In genomic region chr19:14375582-14376291, GRCh38 we compare ENCODE assay signal across 8 cellular contexts. TPM values are rescaled to one million over a fixed set of nuclear protein-coding genes. Genes with fewer than 3 reads are reported as not detected.
DNase-seq lines count a peak whose midpoint lies in the region; ATAC-seq, FAIRE-seq and TF ChIP-seq lines count a peak whose summit lies in the region.

No MANE protein-coding gene starts in this region.

- no peak overlapping the region for H2BK20ac ChIP-seq in H1 (ENCODE audit: low read length)

- no peaks in the 10 kb centered on the region for H3K9me2 ChIP-seq in Loucy (replicated peaks; ENCODE audit: low read depth, low read length)

- peak; percentile 13 to 19 for ATAC-seq in naive thymus-derived CD8-positive, alpha-beta T cell
- no peak for ATAC-seq in GM21360 (IDR thresholded peaks at IDR 0.05; ENCODE audit: unreplicated experiment)
- no peak for ATAC-seq in HG03135 (IDR thresholded peaks at IDR 0.05; ENCODE audit: unreplicated experiment)

- no peaks in the 10 kb centered on the region for H3K79me1 ChIP-seq in H1 (ENCODE audit: low read depth, low read length)

- H4K8ac ChIP-seq in H1 (ENCODE audit: extremely low read depth, insufficient read depth, low read length): peak overlapping the region; percentile 6; the same call in 1 of the 2 replicates

- H2BK15ac ChIP-seq in H1 (ENCODE audit: low read length): no peak overlapping the region

- no peak overlapping the region for H4K5ac ChIP-seq in H1 (ENCODE audit: insufficient read length, low read depth, low read length)

- peak overlapping the region; percentile 27; the same call in 1 of the 2 replicates for H2BK12ac ChIP-seq in H1 (ENCODE audit: low read depth, low read length)

- H3K9ac ChIP-seq in BLaER1 treated with 17β-estradiol and CSF1 and Interleukin-3, amounts not matched to agents 10 nM and 100 nM: peak overlapping the region; percentile 56 to 78 (median 70)
- H3K9ac ChIP-seq in Loucy (ENCODE audit: low read depth, low read length, poor library complexity, severe bottlenecking): no peak overlapping the region
- no peak overlapping the region for H3K9ac ChIP-seq in H1 (replicated peaks in 1 of 4; ENCODE audit: extremely low read depth in 1 of 4, low read depth in 3 of 4, low read length in 3 of 4)

- 0 out of 2 replicates have a peak overlapping the region, but pooled peaks have one; percentile 14 for H2AFZ ChIP-seq in Loucy (ENCODE audit: low read length)
- H2AFZ ChIP-seq in H1 (ENCODE audit: low read length): no peak overlapping the region

- no peaks in the 10 kb centered on the region for H3K36me3 Mint-ChIP-seq in naive thymus-derived CD8-positive, alpha-beta T cell

- CTCF ChIA-PET in H1 (lab: Charles Lee; ENCODE audit: partially characterized antibody): interaction anchor here (0.6 to 1.2 kb wide), 6 partner anchors 14 to 1947 kb away, joined by 3 read pairs; no protein-coding TSS in a partner anchor

- peak overlapping the region; percentile 48 for H3K18ac ChIP-seq in H1 (ENCODE audit: extremely low read depth, low read length)

- 89% methylated on average over 13 of the region's 17 CpGs; no CpG with 5 or more reads in 1 of the 2 experiments for WGBS in H1 (ENCODE audit: extremely low coverage in 1 of 2, insufficient coverage in 1 of 2, insufficient read length in 1 of 2, insufficient replicate concordance in 2 of 2, low coverage in 1 of 2, low lambda C conversion rate in 2 of 2, missing lambda C conversion rate in 1 of 2), 2 experiments

- TF ChIP-seq POLR2A in H1 (IDR thresholded peaks at IDR 0.05; ENCODE audit: control extremely low read depth in 1 of 2, low read depth in 2 of 2, low read length in 2 of 2): no peak

- no peak overlapping the region for H3K23ac ChIP-seq in H1 (ENCODE audit: insufficient read length)

- H2BK5ac ChIP-seq in H1 (ENCODE audit: low read depth, low read length): no peak overlapping the region

- peak overlapping the region; percentile 40 to 91 (median 72) for H3K4me3 Mint-ChIP-seq in naive thymus-derived CD8-positive, alpha-beta T cell

- no peaks in the 10 kb centered on the region for H3K27me3 Mint-ChIP-seq in naive thymus-derived CD8-positive, alpha-beta T cell

- H4K91ac ChIP-seq in H1 (replicated peaks; ENCODE audit: insufficient read length, low read length): no peak overlapping the region

- no peaks in the 10 kb centered on the region for H3K9me3 Mint-ChIP-seq in naive thymus-derived CD8-positive, alpha-beta T cell

- peak overlapping the region; percentile 65 to 92 (median 76); a peak in 21 of 22 replicates for H3K27ac ChIP-seq in BLaER1 treated with 17β-estradiol and CSF1 and Interleukin-3, amounts not matched to agents 10 nM and 100 nM
- H3K27ac ChIP-seq in H1 (ENCODE audit: low read depth, low read length): no peak overlapping the region

- TF ChIP-seq EP300 in H1 (IDR thresholded peaks at IDR 0.05; ENCODE audit: borderline replicate concordance in 1 of 2, low read depth in 2 of 2, low read length in 2 of 2): no peak

- no peaks in the 10 kb centered on the region for H3K9me3 ChIP-seq in BLaER1 treated with 17β-estradiol and CSF1 and Interleukin-3, amounts not matched to agents 10 nM and 100 nM (replicated peaks in 1 of 11)
- H3K9me3 ChIP-seq in Loucy (ENCODE audit: insufficient read depth, low read depth, low read length) (no peaks in the 10 kb centered on the region), H1 (ENCODE audit: insufficient read depth in 2 of 2, low read depth in 1 of 2, low read length in 1 of 2) (no peaks in the 10 kb centered on the region)

- no peaks in the 10 kb centered on the region for H3K36me3 ChIP-seq in BLaER1 treated with 17β-estradiol and CSF1 and Interleukin-3, amounts not matched to agents 10 nM and 100 nM
- no peaks in the 10 kb centered on the region for H3K36me3 ChIP-seq in Loucy (ENCODE audit: insufficient read depth, low read length)
- H3K36me3 ChIP-seq in H1 (ENCODE audit: control insufficient read depth in 2 of 4, insufficient read depth in 4 of 4, low read length in 3 of 4): no peaks in the 10 kb centered on the region

- FAIRE-seq in H1 (lab: Jason Lieb, UNC): no peak

- H3K23me2 ChIP-seq in H1 (ENCODE audit: low read depth, low read length): no peaks in the 10 kb centered on the region

- peaks cover 20 to 78% (median 63%) of the 10 kb centered on the region in 4 donors for H3K4me1 Mint-ChIP-seq in naive thymus-derived CD8-positive, alpha-beta T cell

- H3K27me3 ChIP-seq in BLaER1 treated with 17β-estradiol and CSF1 and Interleukin-3, amounts not matched to agents 10 nM and 100 nM: no peaks in the 10 kb centered on the region
- H3K27me3 ChIP-seq in Loucy (ENCODE audit: insufficient read depth, low read length, poor library complexity, severe bottlenecking) (no peaks in the 10 kb centered on the region), H1 (replicated peaks in 1 of 4; ENCODE audit: control insufficient read depth in 3 of 4, extremely low read depth in 1 of 4, insufficient read depth in 3 of 4, low read length in 3 of 4) (no peaks in the 10 kb centered on the region)

- no peak overlapping the region for H2AK5ac ChIP-seq in H1 (ENCODE audit: low read depth, low read length)

- peak overlapping the region; percentile 97 to 100 (median 100) for H3K27ac Mint-ChIP-seq in naive thymus-derived CD8-positive, alpha-beta T cell

- POLR2A ChIA-PET in H1 (lab: Charles Lee; ENCODE audit: partially characterized antibody): interaction anchor here (0.7 to 0.8 kb wide), 2 partner anchors 12 to 14 kb away, joined by 3 read pairs; no protein-coding TSS in a partner anchor
- POLR2A ChIA-PET in naive thymus-derived CD8-positive, alpha-beta T cell (lab: Charles Lee): interaction anchor here (0.5 to 13.5 kb wide), 10 partner anchors 9 to 406 kb away, joined by 3 to 360 read pairs (median 4); no protein-coding TSS in a partner anchor

- no peak for TF ChIP-seq RAD21 in H1 (IDR thresholded peaks at IDR 0.05 in 1 of 2, conservative IDR thresholded peaks at IDR 0.05 in 1 of 2; ENCODE audit: low read depth in 2 of 2, low read length in 2 of 2)

- H3K56ac ChIP-seq in H1 (replicated peaks; ENCODE audit: insufficient read length, low read depth, low read length): no peak overlapping the region

- no peak for DNase-seq in H1 (ENCODE audit: low read depth in 1 of 2, low spot score in 2 of 2)
- peak in 1 of 10 donors; percentile 33 for DNase-seq in naive thymus-derived CD8-positive, alpha-beta T cell
- no peak for DNase-seq in cerebellar nuclear complex (lab: John Stamatoyannopoulos, UW)
- no peak for DNase-seq in amniotic stem cell (lab: John Stamatoyannopoulos, UW)

- H3K4me2 ChIP-seq in BLaER1 treated with 17β-estradiol and CSF1 and Interleukin-3, amounts not matched to agents 10 nM and 100 nM: peak overlapping the region; percentile 77 to 95 (median 91)
- H3K4me2 ChIP-seq in Loucy (ENCODE audit: low read depth, low read length, poor library complexity, severe bottlenecking): no peak overlapping the region
- H3K4me2 ChIP-seq in H1 (ENCODE audit: insufficient read depth in 1 of 2, low read depth in 2 of 2, low read length in 2 of 2): no peak overlapping the region

- peaks cover 78 to 90% (median 85%) of the 10 kb centered on the region in 10 experiments for H3K4me1 ChIP-seq in BLaER1 treated with 17β-estradiol and CSF1 and Interleukin-3, amounts not matched to agents 10 nM and 100 nM
- H3K4me1 ChIP-seq in Loucy (ENCODE audit: insufficient read depth, low read length, poor library complexity, severe bottlenecking) (peaks cover 12% of the 10 kb centered on the region), H1 (replicated peaks in 1 of 4; ENCODE audit: control insufficient read depth in 3 of 4, insufficient read depth in 4 of 4, low read length in 3 of 4) (peaks cover 0 to 12% (median 5%) of the 10 kb centered on the region in 4 experiments; a peak in 4 of 7 replicates)

- no peaks in the 10 kb centered on the region for H3F3A ChIP-seq in Loucy (ENCODE audit: low read depth)

- TF ChIP-seq CTCF in Loucy (conservative IDR thresholded peaks at IDR 0.05; ENCODE audit: low read length) (no peak), H1 (IDR thresholded peaks at IDR 0.05; ENCODE audit: control extremely low read depth in 1 of 3, insufficient read depth in 1 of 3, low read depth in 1 of 3, low read length in 3 of 3) (no peak)

- H2BK120ac ChIP-seq in H1 (replicated peaks; ENCODE audit: low read depth, low read length): no peak overlapping the region

- H4K20me1 ChIP-seq in BLaER1 treated with 17β-estradiol and CSF1 and Interleukin-3, amounts not matched to agents 10 nM and 100 nM: no peaks in the 10 kb centered on the region
- H4K20me1 ChIP-seq in Loucy (ENCODE audit: insufficient read depth, low read length, poor library complexity, severe bottlenecking) (no peaks in the 10 kb centered on the region), H1 (replicated peaks in 1 of 2; ENCODE audit: control insufficient read depth in 1 of 2, insufficient read depth in 2 of 2, low read length in 2 of 2) (no peaks in the 10 kb centered on the region)

- H3K4me3 ChIP-seq in BLaER1 treated with 17β-estradiol and CSF1 and Interleukin-3, amounts not matched to agents 10 nM and 100 nM: peak overlapping the region in 4 of 10 experiments; percentile 13 to 47 (median 32); a peak in 8 of 20 replicates
- H3K4me3 ChIP-seq in Loucy (ENCODE audit: low read length, poor library complexity, severe bottlenecking) (no peak overlapping the region), H1 (ENCODE audit: extremely low read depth in 1 of 4, insufficient read depth in 2 of 4, low read depth in 3 of 4, low read length in 4 of 4) (no peak overlapping the region)

- H3K14ac ChIP-seq in H1 (ENCODE audit: insufficient read length): no peak overlapping the region

- no peak overlapping the region for H3K4ac ChIP-seq in H1 (replicated peaks; ENCODE audit: insufficient read length, low read depth, low read length)

- no peaks in the 10 kb centered on the region; the same call in 1 of the 2 replicates for H3K79me2 ChIP-seq in Loucy (ENCODE audit: insufficient read depth, low read length)
- H3K79me2 ChIP-seq in H1 (ENCODE audit: control insufficient read depth in 1 of 2, insufficient read depth in 2 of 2, low read length in 2 of 2): no peaks in the 10 kb centered on the region

RNA-seq across cellular contexts. Expression of gene ADGRE5, which starts 5.5 kb away (rescaled TPM):
- 3.0 and 3.6 TPM in 2 replicates for total RNA-seq in H1 (2021; fragmentation: NEBNext Ultra II Directional; extraction: Animal tissue kit (Norgen Biotek cat#: 25700))
- polyA plus RNA-seq in H1 (2011; rRNA removed): 1.6 and 2.3 TPM in 2 replicates
- polyA plus RNA-seq in H1 (2011; cell fraction: cytosol; rRNA removed): 1.0 TPM
- polyA plus RNA-seq in H1 (2011; cell fraction: nucleus; rRNA removed): 3.0 TPM
- 1.3 to 2.2 TPM (median 1.8 TPM) in 4 replicates for polyA plus RNA-seq in H1 (2012, experiment 1 of 2)
- polyA plus RNA-seq in H1 (2012, experiment 2 of 2): 1.4 TPM
- 3.1 TPM for polyA plus RNA-seq in H1 (2013, experiment 1 of 2)
- 3.2 TPM for polyA plus RNA-seq in H1 (2013, experiment 2 of 2)
- polyA minus RNA-seq in H1 (2011; rRNA and poly(A)+ RNA removed): 2.7 and 3.4 TPM in 2 replicates
- polyA minus RNA-seq in H1 (2011; cell fraction: cytosol; rRNA and poly(A)+ RNA removed): 1.8 TPM
- polyA minus RNA-seq in H1 (2011; cell fraction: nucleus; rRNA and poly(A)+ RNA removed): 4.2 TPM
- 100 to 1,000 TPM; 112 to 116 TPM for total RNA-seq in naive thymus-derived CD8-positive, alpha-beta T cell
- 100 to 1,000 TPM; 122 to 164 (median 158) TPM for polyA plus RNA-seq in naive thymus-derived CD8-positive, alpha-beta T cell

RNA-seq across cellular contexts. Expression of gene DDX39A, which starts 43.4 kb away (rescaled TPM):
- 124 and 139 TPM in 2 replicates for total RNA-seq in H1 (2021; fragmentation: NEBNext Ultra II Directional; extraction: Animal tissue kit (Norgen Biotek cat#: 25700))
- polyA plus RNA-seq in H1 (2011; rRNA removed): 139 and 161 TPM in 2 replicates
- 140 TPM for polyA plus RNA-seq in H1 (2011; cell fraction: cytosol; rRNA removed)
- polyA plus RNA-seq in H1 (2011; cell fraction: nucleus; rRNA removed): 516 TPM
- polyA plus RNA-seq in H1 (2012, experiment 1 of 2): 146 to 179 TPM (median 162 TPM) in 4 replicates
- polyA plus RNA-seq in H1 (2012, experiment 2 of 2): 209 TPM
- polyA plus RNA-seq in H1 (2013, experiment 1 of 2): 111 TPM
- 106 TPM for polyA plus RNA-seq in H1 (2013, experiment 2 of 2)
- polyA minus RNA-seq in H1 (2011; rRNA and poly(A)+ RNA removed): 58.7 and 78.7 TPM in 2 replicates
- 49.8 TPM for polyA minus RNA-seq in H1 (2011; cell fraction: cytosol; rRNA and poly(A)+ RNA removed)
- polyA minus RNA-seq in H1 (2011; cell fraction: nucleus; rRNA and poly(A)+ RNA removed): 87.6 TPM
- total RNA-seq in naive thymus-derived CD8-positive, alpha-beta T cell: 100 to 1,000 TPM; 158 to 165 TPM
- polyA plus RNA-seq in naive thymus-derived CD8-positive, alpha-beta T cell: 100 to 1,000 TPM in 2 of 3 donors, 10 to 100 TPM in 1; 96.0 to 136 (median 106) TPM

RNA-seq across cellular contexts. Expression of gene PKN1, which starts 57.4 kb away (rescaled TPM):
- 161 and 162 TPM in 2 replicates for total RNA-seq in H1 (2021; fragmentation: NEBNext Ultra II Directional; extraction: Animal tissue kit (Norgen Biotek cat#: 25700))
- 65.2 and 109 TPM in 2 replicates for polyA plus RNA-seq in H1 (2011; rRNA removed)
- polyA plus RNA-seq in H1 (2011; cell fraction: cytosol; rRNA removed): 92.4 TPM
- polyA plus RNA-seq in H1 (2011; cell fraction: nucleus; rRNA removed): 132 TPM
- polyA plus RNA-seq in H1 (2012, experiment 1 of 2): 67.4 to 133 TPM (median 113 TPM) in 4 replicates
- 113 TPM for polyA plus RNA-seq in H1 (2012, experiment 2 of 2)
- polyA plus RNA-seq in H1 (2013, experiment 1 of 2): 63.9 TPM
- 65.4 TPM for polyA plus RNA-seq in H1 (2013, experiment 2 of 2)
- 60.2 and 108 TPM in 2 replicates for polyA minus RNA-seq in H1 (2011; rRNA and poly(A)+ RNA removed)
- 91.2 TPM for polyA minus RNA-seq in H1 (2011; cell fraction: cytosol; rRNA and poly(A)+ RNA removed)
- polyA minus RNA-seq in H1 (2011; cell fraction: nucleus; rRNA and poly(A)+ RNA removed): 50.4 TPM
- total RNA-seq in naive thymus-derived CD8-positive, alpha-beta T cell: 100 to 1,000 TPM; 188 to 200 TPM
- 10 to 100 TPM; 45.5 to 96.6 (median 56.8) TPM for polyA plus RNA-seq in naive thymus-derived CD8-positive, alpha-beta T cell

Comparison
In these comparisons a context has a peak if more than half of its experiments do, and no peak if none do; other contexts are left out.
1. H3K4me2 ChIP-seq: peak in BLaER1 treated with 17β-estradiol and CSF1 and Interleukin-3, amounts not matched to agents 10 nM and 100 nM (11 of 11); none in Loucy (single experiment) and H1 (0 of 2).
2. H3K9ac ChIP-seq: peak in BLaER1 treated with 17β-estradiol and CSF1 and Interleukin-3, amounts not matched to agents 10 nM and 100 nM (11 of 11); none in Loucy (single experiment) and H1 (0 of 4).
3. ATAC-seq: peak in naive thymus-derived CD8-positive, alpha-beta T cell (2 of 2); none in GM21360 (single experiment) and HG03135 (single experiment).
4. RNA of gene ADGRE5, which starts 5.5 kb away (total RNA-seq): 112 to 116 TPM in naive thymus-derived CD8-positive, alpha-beta T cell; 3.0 to 3.6 TPM in H1; every median in the first group is over 10 times any median in the second.